ENCODE assay signal across 1 cellular context in genomic region chr9:89659473-89660256, GRCh38.
TF ChIP-seq lines count a peak whose summit lies in the region.

No MANE protein-coding gene starts in this region.

TF ChIP-seq in GM23338, 12 proteins besides CTCF, POLR2A, EP300 and RAD21 (continued from another document):
- TF ChIP-seq, protein P1, sequence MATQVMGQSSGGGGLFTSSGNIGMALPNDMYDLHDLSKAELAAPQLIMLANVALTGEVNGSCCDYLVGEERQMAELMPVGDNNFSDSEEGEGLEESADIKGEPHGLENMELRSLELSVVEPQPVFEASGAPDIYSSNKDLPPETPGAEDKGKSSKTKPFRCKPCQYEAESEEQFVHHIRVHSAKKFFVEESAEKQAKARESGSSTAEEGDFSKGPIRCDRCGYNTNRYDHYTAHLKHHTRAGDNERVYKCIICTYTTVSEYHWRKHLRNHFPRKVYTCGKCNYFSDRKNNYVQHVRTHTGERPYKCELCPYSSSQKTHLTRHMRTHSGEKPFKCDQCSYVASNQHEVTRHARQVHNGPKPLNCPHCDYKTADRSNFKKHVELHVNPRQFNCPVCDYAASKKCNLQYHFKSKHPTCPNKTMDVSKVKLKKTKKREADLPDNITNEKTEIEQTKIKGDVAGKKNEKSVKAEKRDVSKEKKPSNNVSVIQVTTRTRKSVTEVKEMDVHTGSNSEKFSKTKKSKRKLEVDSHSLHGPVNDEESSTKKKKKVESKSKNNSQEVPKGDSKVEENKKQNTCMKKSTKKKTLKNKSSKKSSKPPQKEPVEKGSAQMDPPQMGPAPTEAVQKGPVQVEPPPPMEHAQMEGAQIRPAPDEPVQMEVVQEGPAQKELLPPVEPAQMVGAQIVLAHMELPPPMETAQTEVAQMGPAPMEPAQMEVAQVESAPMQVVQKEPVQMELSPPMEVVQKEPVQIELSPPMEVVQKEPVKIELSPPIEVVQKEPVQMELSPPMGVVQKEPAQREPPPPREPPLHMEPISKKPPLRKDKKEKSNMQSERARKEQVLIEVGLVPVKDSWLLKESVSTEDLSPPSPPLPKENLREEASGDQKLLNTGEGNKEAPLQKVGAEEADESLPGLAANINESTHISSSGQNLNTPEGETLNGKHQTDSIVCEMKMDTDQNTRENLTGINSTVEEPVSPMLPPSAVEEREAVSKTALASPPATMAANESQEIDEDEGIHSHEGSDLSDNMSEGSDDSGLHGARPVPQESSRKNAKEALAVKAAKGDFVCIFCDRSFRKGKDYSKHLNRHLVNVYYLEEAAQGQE (IDR thresholded peaks at IDR 0.05; ENCODE audit: unreplicated experiment) = no peak
- TF ChIP-seq CREB1 (CRISPR knock-in tag; IDR thresholded peaks at IDR 0.05; ENCODE audit: low read depth) = no peak
- no peak for TF ChIP-seq STAT1 (IDR thresholded peaks at IDR 0.05; ENCODE audit: unreplicated experiment)
- no peak for TF ChIP-seq EZH2phosphoT487 (IDR thresholded peaks at IDR 0.05; ENCODE audit: unreplicated experiment)
- no peak for TF ChIP-seq ZNF462 (CRISPR knock-in tag; IDR thresholded peaks at IDR 0.05)
- no peak for TF ChIP-seq POLR2AphosphoS5 (IDR thresholded peaks at IDR 0.05; ENCODE audit: low read depth)
- no peak for TF ChIP-seq EZH2 (IDR thresholded peaks at IDR 0.05; ENCODE audit: low read depth, unreplicated experiment)
- no peak for TF ChIP-seq ZNF331 (CRISPR knock-in tag; IDR thresholded peaks at IDR 0.05; ENCODE audit: low read depth)
- TF ChIP-seq ZNF114 (CRISPR knock-in tag; IDR thresholded peaks at IDR 0.05) = no peak
- no peak for TF ChIP-seq NANOG (IDR thresholded peaks at IDR 0.05; ENCODE audit: borderline replicate concordance)
- TF ChIP-seq JUNB (IDR thresholded peaks at IDR 0.05; ENCODE audit: unreplicated experiment) = no peak
